Comparison of ENCODE assay signal across 31 cellular contexts in genomic region chrX:9343971-9344370, GRCh38.
"Had no signal": no experiment of that assay in that cellular context is flagged by ENCODE, and none has a peak within 500 bp of the region (broad histone marks: within the 10 kb centered on the region; RNA-seq: fewer than 3 reads in every experiment).

No MANE protein-coding gene starts in this region.

- H3K36me3 ChIP-seq: Peyer's patch, SJSA1 had no signal

- H3K9ac ChIP-seq: KMS-11 had no signal

- H3K4me3 Mint-ChIP-seq: activated CD8-positive, alpha-beta T cell treated with anti-CD3 and anti-CD28 coated beads, Interleukin-2, amount 10 ng/mL, durations not matched to agents 7 days and 5 days; activated naive CD8-positive, alpha-beta T cell treated with anti-CD3 and anti-CD28 coated beads, Interleukin-2, amount 50 U/mL, for 24 hours; activated T-helper 1 cell treated with anti-CD3 and anti-CD28 coated beads, Interleukin-12 subunit alpha, Interleukin-12 subunit beta, Interleukin-2, Interleukin-4 antibody, amounts not matched to agents 30 ng/mL and 10 ng/mL and 1 ng/mL, durations not matched to agents 14 hours and 24 hours and 36 hours; T-helper 1 cell treated with Interleukin-12 subunit alpha and Interleukin-12 subunit beta and Interleukin-4 antibody, amounts not matched to agents 30 μg/mL and 1 μg/mL, for 36 hours had no signal

- ATAC-seq: activated CD8-positive, alpha-beta T cell treated with anti-CD3 and anti-CD28 coated beads, Interleukin-2, amount 10 ng/mL, durations not matched to agents 7 days and 5 days; activated naive CD4-positive, alpha-beta T cell treated with anti-CD3 and anti-CD28 coated beads, Interleukin-2, amount 50 U/mL, for 72 hours; activated naive CD8-positive, alpha-beta T cell treated with anti-CD3 and anti-CD28 coated beads, Interleukin-2, amount 50 U/mL, for 24 hours; SK-N-SH treated with all-trans-retinoic acid at 6 μM for 48 hours; WTC11 had no signal

- H3K27ac Mint-ChIP-seq: activated CD8-positive, alpha-beta T cell treated with anti-CD3 and anti-CD28 coated beads, Interleukin-2, amount 10 ng/mL, durations not matched to agents 7 days and 5 days; activated naive CD4-positive, alpha-beta T cell treated with anti-CD3 and anti-CD28 coated beads, Interleukin-2, amount 50 U/mL, for 72 hours; activated naive CD8-positive, alpha-beta T cell treated with anti-CD3 and anti-CD28 coated beads, Interleukin-2, amount 50 U/mL, for 24 hours; activated T-helper 1 cell treated with anti-CD3 and anti-CD28 coated beads, Interleukin-12 subunit alpha, Interleukin-12 subunit beta, Interleukin-2, Interleukin-4 antibody, amounts not matched to agents 30 ng/mL and 10 ng/mL and 1 ng/mL, durations not matched to agents 14 hours and 24 hours and 36 hours; T-helper 1 cell treated with Interleukin-12 subunit alpha and Interleukin-12 subunit beta and Interleukin-4 antibody, amounts not matched to agents 30 μg/mL and 1 μg/mL, for 36 hours; WTC11 had no signal

- H3K27me3 ChIP-seq: Peyer's patch, SJSA1 had no signal

- DNase-seq: activated CD4-positive, alpha-beta T cell treated with anti-CD3 and anti-CD28 coated beads for 48 hours; activated CD4-positive, alpha-beta T cell treated with anti-CD3 and anti-CD28 coated beads, Interleukin-2, amount 50 U/mL, for 4 hours; activated CD4-positive, CD25-positive, alpha-beta regulatory T cell treated with anti-CD3 and anti-CD28 coated beads, Interleukin-2, amount 50 U/mL, for 72 hours; activated CD8-positive, alpha-beta memory T cell treated with anti-CD3 and anti-CD28 coated beads, Interleukin-2, amount 50 U/mL, for 48 hours; activated CD8-positive, alpha-beta T cell treated with anti-CD3 and anti-CD28 coated beads, Interleukin-2, amount 10 ng/mL, durations not matched to agents 7 days and 5 days; activated effector memory CD4-positive, alpha-beta T cell treated with Interleukin-2 at 50 U/mL for 16 hours; activated naive CD4-positive, alpha-beta T cell; activated naive CD8-positive, alpha-beta T cell treated with anti-CD3 and anti-CD28 coated beads, Interleukin-2, amount 50 U/mL, for 24 hours; activated T-cell treated with anti-CD3 and anti-CD28 coated beads, Interleukin-2, amount 50 U/mL, for 1 hour; amniotic stem cell; NCI-H1092; NCI-H1417 treated with DMSO at 0.1 percent for 48 hours; NCI-H1694; NCI-H2029 treated with DMSO at 0.1 percent for 48 hours; NCI-H345; NCI-H510A; NCI-H526 treated with DMSO at 0.1 percent for 48 hours; NCI-H82; OCI-M1; Peyer's patch; Right ventricle myocardium superior; SW 1271 had no signal

- H3K36me3 Mint-ChIP-seq: activated naive CD4-positive, alpha-beta T cell treated with anti-CD3 and anti-CD28 coated beads, Interleukin-2, amount 50 U/mL, for 72 hours; brain; WTC11 had no signal

- H3K27me3 Mint-ChIP-seq: activated naive CD8-positive, alpha-beta T cell treated with anti-CD3 and anti-CD28 coated beads, Interleukin-2, amount 50 U/mL, for 24 hours; brain had no signal

- H3K4me3 ChIP-seq: Peyer's patch, SJSA1 had no signal

- H3K4me2 ChIP-seq: KMS-11 had no signal

- H3K9me3 Mint-ChIP-seq: activated naive CD4-positive, alpha-beta T cell treated with anti-CD3 and anti-CD28 coated beads, Interleukin-2, amount 50 U/mL, for 72 hours; activated naive CD8-positive, alpha-beta T cell treated with anti-CD3 and anti-CD28 coated beads, Interleukin-2, amount 50 U/mL, for 24 hours; activated T-helper 1 cell treated with anti-CD3 and anti-CD28 coated beads, Interleukin-12 subunit alpha, Interleukin-12 subunit beta, Interleukin-2, Interleukin-4 antibody, amounts not matched to agents 30 ng/mL and 10 ng/mL and 1 ng/mL, durations not matched to agents 14 hours and 24 hours and 36 hours; T-helper 1 cell treated with Interleukin-12 subunit alpha and Interleukin-12 subunit beta and Interleukin-4 antibody, amounts not matched to agents 30 μg/mL and 1 μg/mL, for 36 hours; WTC11 had no signal

- H3K9me3 ChIP-seq: Peyer's patch, SJSA1 had no signal

- H3K27ac ChIP-seq: KMS-11, Peyer's patch, RWPE1, SJSA1 had no signal
